ENCODE assay signal across 8 cellular contexts in the genomic region with DNA sequence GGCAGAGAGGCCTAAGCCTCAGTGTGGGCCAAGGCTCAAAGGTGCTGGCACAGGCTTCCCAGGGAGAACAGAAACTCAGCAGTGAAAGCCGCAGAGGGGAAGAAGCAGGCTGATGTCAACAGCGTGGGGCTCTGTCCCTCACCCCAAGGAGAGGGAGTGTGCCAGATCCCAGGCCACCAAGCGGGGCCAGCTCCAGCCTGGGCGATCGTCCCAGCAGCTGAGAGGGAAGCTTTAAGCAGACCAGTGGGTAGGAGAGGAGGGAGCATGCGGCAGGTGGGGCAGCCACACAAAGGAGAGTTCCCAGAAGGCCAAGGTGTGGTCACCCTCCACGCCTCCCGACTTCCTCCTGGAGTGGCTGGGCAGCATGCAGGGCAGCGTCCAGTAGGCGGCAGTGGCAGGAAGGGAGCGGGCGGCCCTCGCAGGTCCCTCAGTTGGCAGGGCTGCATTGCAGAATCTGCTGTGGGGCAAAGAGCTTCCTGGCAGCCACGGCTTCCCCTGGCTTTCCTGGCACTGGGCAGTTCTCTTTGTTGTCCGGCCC. TPM values are rescaled to one million over a fixed set of nuclear protein-coding genes. Genes with fewer than 3 reads are reported as not detected.
DNase-seq lines count a peak whose midpoint lies in the region; ATAC-seq and TF ChIP-seq lines count a peak whose summit lies in the region.

No MANE protein-coding gene starts in this region.

- H3K9me3 ChIP-seq in SK-N-SH (no peaks in the 10 kb centered on the region), liver (ENCODE audit: control insufficient read depth in 4 of 4, low read length in 3 of 4) (no peaks in the 10 kb centered on the region), thymus (ENCODE audit: control insufficient read depth) (no peaks in the 10 kb centered on the region)

- DNase-seq in SK-N-SH (no peak), anterior cingulate cortex (lab: John Stamatoyannopoulos, UW) (peak in 55 of 58 donors; percentile 24 to 98 (median 80)), NCI-H510A treated with DMSO at 0.1 percent for 48 hours (lab: John Stamatoyannopoulos, UW) (no peak)

- WGBS in SK-N-SH (ENCODE audit: low lambda C conversion rate), result 92% methylated on average over 14 of the region's 15 CpGs
- 18% methylated on average over 15 of the region's 15 CpGs for WGBS in liver
- 88% methylated on average over 15 of the region's 15 CpGs for WGBS in thymus

- no peaks in the 10 kb centered on the region for H3K27me3 ChIP-seq in SK-N-SH (ENCODE audit: insufficient read depth)
- H3K27me3 ChIP-seq in liver (ENCODE audit: control insufficient read depth in 4 of 4, insufficient read depth in 4 of 4, low read length in 3 of 4), result no peaks in the 10 kb centered on the region
- no peaks in the 10 kb centered on the region for H3K27me3 ChIP-seq in thymus (ENCODE audit: control insufficient read depth, insufficient read depth)

- H3K27ac ChIP-seq in SK-N-SH (ENCODE audit: low read depth in 2 of 2, low read length in 1 of 2), result no peak overlapping the region; a peak in 1 of 4 replicates
- peak overlapping the region; percentile 69 to 76 for H3K27ac ChIP-seq in liver (ENCODE audit: low read depth in 1 of 2, low read length in 2 of 2)
- H3K27ac ChIP-seq in thymus (ENCODE audit: low read depth), result peak overlapping the region; percentile 46

- H3K4me3 ChIP-seq in SK-N-SH (ENCODE audit: low read depth in 2 of 2, low read length in 1 of 2) (no peak overlapping the region), liver (ENCODE audit: low read depth in 1 of 3, low read length in 3 of 3) (peak overlapping the region; percentile 7 to 49 (median 31)), thymus (ENCODE audit: low read length) (no peak overlapping the region)

- H3K9me2 ChIP-seq in SK-N-SH, result no peaks in the 10 kb centered on the region

- TF ChIP-seq RAD21 in SK-N-SH (IDR thresholded peaks at IDR 0.05; ENCODE audit: low read length) (no peak), liver (IDR thresholded peaks at IDR 0.05) (peak; percentile 73 to 85)

- H4K20me1 ChIP-seq in SK-N-SH (ENCODE audit: insufficient read depth), result peaks cover 14% of the 10 kb centered on the region; the same call in 1 of the 2 replicates

- H3K4me1 ChIP-seq in SK-N-SH (ENCODE audit: control insufficient read depth in 1 of 2, insufficient read depth in 2 of 2, low read depth in 1 of 2, low read length in 1 of 2) (peaks cover 8 to 11% of the 10 kb centered on the region in 2 experiments; a peak in 2 of 4 replicates), liver (ENCODE audit: control insufficient read depth in 4 of 4, insufficient read depth in 4 of 4, low read length in 3 of 4) (peaks cover 20 to 51% (median 39%) of the 10 kb centered on the region in 4 donors), thymus (ENCODE audit: control insufficient read depth, insufficient read depth, low read length) (peaks cover 3% of the 10 kb centered on the region)

- no peaks in the 10 kb centered on the region for H3K79me2 ChIP-seq in SK-N-SH (ENCODE audit: insufficient read depth)

- H3K4me2 ChIP-seq in SK-N-SH, result no peak overlapping the region

- H2AFZ ChIP-seq in SK-N-SH (ENCODE audit: low read depth), result no peak overlapping the region

- ATAC-seq in SK-N-SH treated with all-trans-retinoic acid at 6 μM for 48 hours (no peak), HG03045 (IDR thresholded peaks at IDR 0.05; ENCODE audit: unreplicated experiment) (no peak), GM18907 (IDR thresholded peaks at IDR 0.05; ENCODE audit: unreplicated experiment) (no peak)

- H3K9ac ChIP-seq in SK-N-SH (no peak overlapping the region), liver (ENCODE audit: low read depth in 1 of 2, low read length in 2 of 2) (no peak overlapping the region)

- POLR2A ChIA-PET in SK-N-SH (lab: Yijun Ruan, JAX), result interaction anchor here (0.8 to 1.2 kb wide), 4 partner anchors 10 to 134 kb away, joined by 3 to 5 read pairs (median 3); a partner anchor contains a TSS

- no peak for TF ChIP-seq EP300 in SK-N-SH (IDR thresholded peaks at IDR 0.05; ENCODE audit: borderline replicate concordance in 1 of 2, low read depth in 1 of 2, low read length in 1 of 2)

- CTCF ChIA-PET in SK-N-SH (lab: Yijun Ruan, JAX), result interaction anchor here (0.5 to 8.3 kb wide), 15 partner anchors 10 to 248 kb away, joined by 3 to 131 read pairs (median 5); a partner anchor contains a TSS

- peaks cover 13% of the 10 kb centered on the region for H3F3A ChIP-seq in SK-N-SH (replicated peaks; ENCODE audit: insufficient read depth)

- H3K36me3 ChIP-seq in SK-N-SH (replicated peaks in 1 of 2; ENCODE audit: control insufficient read depth in 1 of 2, insufficient read depth in 2 of 2, low read length in 1 of 2), result peaks cover 0 to 23% of the 10 kb centered on the region in 2 experiments
- peaks cover 0 to 21% (median 4%) of the 10 kb centered on the region in 4 donors for H3K36me3 ChIP-seq in liver (ENCODE audit: control insufficient read depth in 4 of 4, insufficient read depth in 3 of 4, low read depth in 1 of 4, low read length in 3 of 4)
- peaks cover 22% of the 10 kb centered on the region for H3K36me3 ChIP-seq in thymus (ENCODE audit: control insufficient read depth, insufficient read depth)

- TF ChIP-seq CTCF in SK-N-SH (IDR thresholded peaks at IDR 0.05) (no peak), liver (IDR thresholded peaks at IDR 0.05; ENCODE audit: low read depth, low read length, missing input control) (peak; percentile 88)

TF ChIP-seq in SK-N-SH, 30 proteins besides CTCF, POLR2A, EP300 and RAD21 (continues in another document):
- TF ChIP-seq SIN3A (IDR thresholded peaks at IDR 0.05; ENCODE audit: borderline replicate concordance, low read depth, low read length), result no peak
- TF ChIP-seq, protein P1, sequence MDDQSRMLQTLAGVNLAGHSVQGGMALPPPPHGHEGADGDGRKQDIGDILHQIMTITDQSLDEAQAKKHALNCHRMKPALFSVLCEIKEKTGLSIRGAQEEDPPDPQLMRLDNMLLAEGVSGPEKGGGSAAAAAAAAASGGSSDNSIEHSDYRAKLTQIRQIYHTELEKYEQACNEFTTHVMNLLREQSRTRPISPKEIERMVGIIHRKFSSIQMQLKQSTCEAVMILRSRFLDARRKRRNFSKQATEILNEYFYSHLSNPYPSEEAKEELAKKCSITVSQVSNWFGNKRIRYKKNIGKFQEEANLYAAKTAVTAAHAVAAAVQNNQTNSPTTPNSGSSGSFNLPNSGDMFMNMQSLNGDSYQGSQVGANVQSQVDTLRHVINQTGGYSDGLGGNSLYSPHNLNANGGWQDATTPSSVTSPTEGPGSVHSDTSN (IDR thresholded peaks at IDR 0.05), result no peak
- TF ChIP-seq NFIC (IDR thresholded peaks at IDR 0.05; ENCODE audit: borderline replicate concordance), result no peak

TF ChIP-seq in SK-N-SH treated with all-trans-retinoic acid at 6 μM for 48 hours, 23 proteins besides CTCF, POLR2A, EP300 and RAD21 (continues in another document):
- TF ChIP-seq ARNTL (CRISPR knock-in tag; IDR thresholded peaks at IDR 0.05; ENCODE audit: borderline replicate concordance, low read depth), result no peak
- no peak for TF ChIP-seq TOX (CRISPR knock-in tag; IDR thresholded peaks at IDR 0.05; ENCODE audit: borderline replicate concordance)
- TF ChIP-seq CSDC2 (CRISPR knock-in tag; IDR thresholded peaks at IDR 0.05), result no peak
- TF ChIP-seq RARB (CRISPR knock-in tag; IDR thresholded peaks at IDR 0.05), result no peak

TF ChIP-seq in liver, 16 proteins besides CTCF, POLR2A, EP300 and RAD21 (continues in another document):
- peak; percentile 64 for TF ChIP-seq TAF1 (conservative IDR thresholded peaks at IDR 0.05)

RNA-seq across cellular contexts. Expression of a gene that starts 6.0 kb away (rescaled TPM):
- 160 and 181 TPM in 2 replicates for polyA plus RNA-seq in SK-N-SH (2012; rRNA removed)
- 76.9 and 109 TPM in 2 replicates for polyA plus RNA-seq in SK-N-SH (2012; cell fraction: cytosol; rRNA removed)
- 103 and 110 TPM in 2 replicates for polyA plus RNA-seq in SK-N-SH (2012; cell fraction: nucleus; rRNA removed)
- 10 to 100 TPM; 27.9 to 33.6 TPM for total RNA-seq in liver
- 10 to 100 TPM; 76.8 to 84.7 TPM for polyA plus RNA-seq in liver
- polyA plus RNA-seq in thymus, result 149 TPM

RNA-seq across cellular contexts. Expression of a gene that starts 12.5 kb away (rescaled TPM):
- polyA plus RNA-seq in SK-N-SH (2012; rRNA removed) (70.7 and 112 TPM in 2 replicates), liver (10 to 100 TPM in 1 of 2 donors, 1 to 10 TPM in 1; 5.9 to 14.2 TPM), thymus (3.8 TPM)
- 42.3 and 61.2 TPM in 2 replicates for polyA plus RNA-seq in SK-N-SH (2012; cell fraction: cytosol; rRNA removed)
- 46.5 and 61.3 TPM in 2 replicates for polyA plus RNA-seq in SK-N-SH (2012; cell fraction: nucleus; rRNA removed)
- 10 to 100 TPM in 1 of 2 donors, under 1 TPM in 1; 0.84 to 97.6 TPM for total RNA-seq in liver

RNA-seq across cellular contexts. Expression of a gene that starts 12.8 kb away (rescaled TPM):
- 44.4 and 59.0 TPM in 2 replicates for polyA plus RNA-seq in SK-N-SH (2012; rRNA removed)
- polyA plus RNA-seq in SK-N-SH (2012; cell fraction: cytosol; rRNA removed), result 41.9 and 50.3 TPM in 2 replicates
- 47.1 and 49.5 TPM in 2 replicates for polyA plus RNA-seq in SK-N-SH (2012; cell fraction: nucleus; rRNA removed)
- 100 to 1,000 TPM in 1 of 2 donors, 10 to 100 TPM in 1; 73.4 to 201 TPM for total RNA-seq in liver
- polyA plus RNA-seq in liver, result 100 to 1,000 TPM; 112 to 165 TPM
- 19.9 TPM for polyA plus RNA-seq in thymus

RNA-seq across cellular contexts. Expression of a gene that starts 28.2 kb away (rescaled TPM):
- polyA plus RNA-seq in SK-N-SH (2012; rRNA removed) (not detected in 2 replicates), liver (not detected), thymus (9.8 TPM)
- not detected in 2 replicates for polyA plus RNA-seq in SK-N-SH (2012; cell fraction: cytosol; rRNA removed)
- not detected in 2 replicates for polyA plus RNA-seq in SK-N-SH (2012; cell fraction: nucleus; rRNA removed)
- 10 to 100 TPM in 1 of 2 donors, not detected in 1; 98.3 TPM for total RNA-seq in liver

RNA-seq across cellular contexts. Expression of a gene that starts 39.7 kb away (rescaled TPM):
- polyA plus RNA-seq in SK-N-SH (2012; rRNA removed), result 23.5 and 31.4 TPM in 2 replicates
- polyA plus RNA-seq in SK-N-SH (2012; cell fraction: cytosol; rRNA removed), result 25.8 and 29.6 TPM in 2 replicates
- 13.7 and 15.8 TPM in 2 replicates for polyA plus RNA-seq in SK-N-SH (2012; cell fraction: nucleus; rRNA removed)
- 10 to 100 TPM in 1 of 2 donors, under 1 TPM in 1; 0.42 to 73.2 TPM for total RNA-seq in liver
- 1 to 10 TPM; 2.2 to 3.9 TPM for polyA plus RNA-seq in liver
- 6.8 TPM for polyA plus RNA-seq in thymus

Comparison
In these comparisons a context has a peak if more than half of its experiments do, and no peak if none do; other contexts are left out.
1. DNase-seq: peak in anterior cingulate cortex (55 of 58); none in SK-N-SH (single experiment) and NCI-H510A treated with DMSO at 0.1 percent for 48 hours (single experiment).
2. H3K27ac ChIP-seq: peak in liver (2 of 2) and thymus (single experiment); none in SK-N-SH (0 of 2).
3. H3K4me3 ChIP-seq: peak in liver (3 of 3); none in SK-N-SH (0 of 2) and thymus (single experiment).